Comparison of ENCODE assay signal across 14 cellular contexts in genomic region chr3:45166283-45166879, GRCh38. TPM values are rescaled to one million over a fixed set of nuclear protein-coding genes. Genes with fewer than 3 reads are reported as not detected.
DNase-seq lines count a peak whose midpoint lies in the region; ATAC-seq and TF ChIP-seq lines count a peak whose summit lies in the region.
"Had no signal": no experiment of that assay in that cellular context is flagged by ENCODE, and none has a peak within 500 bp of the region (broad histone marks: within the 10 kb centered on the region; RNA-seq: fewer than 3 reads in every experiment).

No MANE protein-coding gene starts in this region.

- H3K9me3 ChIP-seq in BLaER1 treated with 17β-estradiol and CSF1 and Interleukin-3, amounts not matched to agents 10 nM and 100 nM (replicated peaks in 1 of 11), result peaks cover 0 to 15% (median 10%) of the 10 kb centered on the region in 11 experiments; a peak in 18 of 22 replicates
- H3K9me3 ChIP-seq in mammary epithelial cell (replicated peaks; ENCODE audit: insufficient read depth, low read length), result no peaks in the 10 kb centered on the region

- peak overlapping the region in 1 of 11 experiments; percentile 69; a peak in 2 of 22 replicates for H3K9ac ChIP-seq in BLaER1 treated with 17β-estradiol and CSF1 and Interleukin-3, amounts not matched to agents 10 nM and 100 nM
- peak overlapping the region; percentile 5 for H3K9ac ChIP-seq in mammary epithelial cell (ENCODE audit: insufficient read depth, low read length)

- intact Hi-C loops in mammary epithelial cell (cut with micrococcal nuclease), result loop anchor here (2.0 kb wide), 2 partner anchors 16 to 22 kb away; no protein-coding TSS in a partner anchor

- H3K4me1 ChIP-seq in BLaER1 treated with 17β-estradiol and CSF1 and Interleukin-3, amounts not matched to agents 10 nM and 100 nM, result peaks cover 12 to 86% (median 45%) of the 10 kb centered on the region in 10 experiments; a peak in 19 of 20 replicates
- peaks cover 25% of the 10 kb centered on the region for H3K4me1 ChIP-seq in mammary epithelial cell (ENCODE audit: insufficient read depth, low read length)

- no TSS peak for BruUV-seq in mammary epithelial cell (replicated peaks; lab: Mats Ljungman, UMichigan)

- CTCF ChIA-PET in mammary epithelial cell (lab: Charles Lee; ENCODE audit: low non-redundant PET) (no interaction called here), WTC11 (lab: Charles Lee) (no interaction called here)

- peak overlapping the region in 10 of 11 experiments; percentile 39 to 91 (median 68); a peak in 18 of 22 replicates for H3K4me2 ChIP-seq in BLaER1 treated with 17β-estradiol and CSF1 and Interleukin-3, amounts not matched to agents 10 nM and 100 nM
- H3K4me2 ChIP-seq in mammary epithelial cell (ENCODE audit: insufficient read depth, low read depth, low read length), result peak overlapping the region; percentile 59

- H3K4me3 Mint-ChIP-seq in HFFc6 (no peak overlapping the region), WTC11 (no peak overlapping the region)
- no peak overlapping the region for H3K4me3 Mint-ChIP-seq in natural killer cell treated with Interleukin-12 subunit alpha and Interleukin-12 subunit beta and Interleukin-15 and Interleukin-18, amount 100 ng/mL, for 72 hours

- H3K27ac ChIP-seq in BLaER1 treated with 17β-estradiol and CSF1 and Interleukin-3, amounts not matched to agents 10 nM and 100 nM, result peak overlapping the region in 9 of 11 experiments; percentile 51 to 87 (median 69); a peak in 14 of 22 replicates
- peak overlapping the region; percentile 96 for H3K27ac ChIP-seq in mammary epithelial cell (ENCODE audit: insufficient read depth, low read depth, low read length)

- ATAC-seq in natural killer cell treated with Interleukin-12 subunit alpha and Interleukin-12 subunit beta and Interleukin-15 and Interleukin-18, amount 100 ng/mL, for 72 hours, result no peak
- ATAC-seq in WTC11, result no peak

- H3K27me3 Mint-ChIP-seq in HFFc6 (ENCODE audit: insufficient read depth) (peaks cover 4% of the 10 kb centered on the region), WTC11 (ENCODE audit: low read depth) (no peaks in the 10 kb centered on the region; the same call in 1 of the 2 replicates)
- peaks cover under 1 to 5% of the 10 kb centered on the region in 2 donors for H3K27me3 Mint-ChIP-seq in natural killer cell treated with Interleukin-12 subunit alpha and Interleukin-12 subunit beta and Interleukin-15 and Interleukin-18, amount 100 ng/mL, for 72 hours

- POLR2A ChIA-PET in WTC11 (lab: Charles Lee), result no interaction called here

- DNase-seq in HFFc6 (no peak), mammary epithelial cell (no peak), NCI-H526 (lab: John Stamatoyannopoulos, UW) (no peak), MV-4-11 (lab: John Stamatoyannopoulos, UW) (no peak), WTC11 (ENCODE audit: low spot score) (no peak)
- DNase-seq in natural killer cell treated with Interleukin-12 subunit alpha and Interleukin-12 subunit beta and Interleukin-15 and Interleukin-18, amount 100 ng/mL, for 72 hours (ENCODE audit: low spot score), result no peak
- DNase-seq in stimulated activated naive CD4-positive, alpha-beta T cell treated with Interleukin-2 at 50 U/mL for 16 hours (lab: John Stamatoyannopoulos, UW), result no peak
- DNase-seq: activated CD4-positive, CD25-positive, alpha-beta regulatory T cell; midbrain; NCI-H146; stimulated activated CD4-positive, alpha-beta T cell treated with anti-CD3 and anti-CD28 coated beads, Interleukin-2, amount 100 ng/mL, for 48 hours; stimulated activated naive CD4-positive, alpha-beta T cell had no signal

- TF ChIP-seq CTCF in HFFc6 (IDR thresholded peaks at IDR 0.05) (no peak), mammary epithelial cell (conservative IDR thresholded peaks at IDR 0.05 in 1 of 2, IDR thresholded peaks at IDR 0.05 in 1 of 2; ENCODE audit: extremely low read depth in 1 of 2, insufficient read depth in 1 of 2, low read depth in 1 of 2, low read length in 2 of 2) (no peak), WTC11 (IDR thresholded peaks at IDR 0.05) (no peak)

- H3K36me3 Mint-ChIP-seq in HFFc6 (ENCODE audit: low read depth), result peaks cover 5% of the 10 kb centered on the region; the same call in 1 of the 2 replicates
- no peaks in the 10 kb centered on the region for H3K36me3 Mint-ChIP-seq in natural killer cell treated with Interleukin-12 subunit alpha and Interleukin-12 subunit beta and Interleukin-15 and Interleukin-18, amount 100 ng/mL, for 72 hours
- H3K36me3 Mint-ChIP-seq in WTC11, result no peaks in the 10 kb centered on the region

- no peaks in the 10 kb centered on the region for H3K9me3 Mint-ChIP-seq in HFFc6
- no peaks in the 10 kb centered on the region for H3K9me3 Mint-ChIP-seq in natural killer cell treated with Interleukin-12 subunit alpha and Interleukin-12 subunit beta and Interleukin-15 and Interleukin-18, amount 100 ng/mL, for 72 hours
- H3K9me3 Mint-ChIP-seq in WTC11, result no peaks in the 10 kb centered on the region

- 94% methylated on average over 4 of the region's 4 CpGs for WGBS in mammary epithelial cell (ENCODE audit: low coverage, missing lambda C conversion rate)

- no peaks in the 10 kb centered on the region for H3K36me3 ChIP-seq in BLaER1 treated with 17β-estradiol and CSF1 and Interleukin-3, amounts not matched to agents 10 nM and 100 nM
- H3K36me3 ChIP-seq in mammary epithelial cell (ENCODE audit: insufficient read depth, low read length), result no peaks in the 10 kb centered on the region

- no peaks in the 10 kb centered on the region for H3K79me2 ChIP-seq in mammary epithelial cell (ENCODE audit: insufficient read depth, low read length)

- peak overlapping the region; percentile 99 for H3K27ac Mint-ChIP-seq in HFFc6
- peak overlapping the region; percentile 44 to 83 for H3K27ac Mint-ChIP-seq in natural killer cell treated with Interleukin-12 subunit alpha and Interleukin-12 subunit beta and Interleukin-15 and Interleukin-18, amount 100 ng/mL, for 72 hours
- H3K27ac Mint-ChIP-seq in WTC11, result no peak overlapping the region
- H3K27ac Mint-ChIP-seq: IgD-negative memory B cell had no signal

- dilution Hi-C loops in mammary epithelial cell (cut with HindIII; ENCODE audit: low sequenced_read_pairs), result no loop called here

- H3K27me3 ChIP-seq in BLaER1 treated with 17β-estradiol and CSF1 and Interleukin-3, amounts not matched to agents 10 nM and 100 nM, result no peaks in the 10 kb centered on the region
- H3K27me3 ChIP-seq in mammary epithelial cell (ENCODE audit: insufficient read depth, low read length), result no peaks in the 10 kb centered on the region

- no peak overlapping the region for H3K4me3 ChIP-seq in BLaER1 treated with 17β-estradiol and CSF1 and Interleukin-3, amounts not matched to agents 10 nM and 100 nM
- no peak overlapping the region for H3K4me3 ChIP-seq in mammary epithelial cell (replicated peaks in 1 of 3; ENCODE audit: insufficient read depth in 1 of 3, low read depth in 2 of 3, low read length in 3 of 3)

- no peaks in the 10 kb centered on the region for H4K20me1 ChIP-seq in BLaER1 treated with 17β-estradiol and CSF1 and Interleukin-3, amounts not matched to agents 10 nM and 100 nM
- H4K20me1 ChIP-seq in mammary epithelial cell (ENCODE audit: insufficient read depth, low read length), result no peaks in the 10 kb centered on the region

- peaks cover 61% of the 10 kb centered on the region for H3K4me1 Mint-ChIP-seq in HFFc6 (ENCODE audit: low read depth)
- H3K4me1 Mint-ChIP-seq in natural killer cell treated with Interleukin-12 subunit alpha and Interleukin-12 subunit beta and Interleukin-15 and Interleukin-18, amount 100 ng/mL, for 72 hours (ENCODE audit: low read depth in 2 of 2), result peaks cover 13 to 19% of the 10 kb centered on the region in 2 donors
- peaks cover 21% of the 10 kb centered on the region for H3K4me1 Mint-ChIP-seq in WTC11

- in situ Hi-C loops in mammary epithelial cell (cut with MboI; ENCODE audit: low sequenced_read_pairs in 2 of 2), result no loop called here

- H2AFZ ChIP-seq in mammary epithelial cell (ENCODE audit: low read depth, low read length), result peak overlapping the region; percentile 35

TF ChIP-seq in WTC11, 78 proteins besides CTCF, POLR2A, EP300 and RAD21:
- TF ChIP-seq, protein P1, sequence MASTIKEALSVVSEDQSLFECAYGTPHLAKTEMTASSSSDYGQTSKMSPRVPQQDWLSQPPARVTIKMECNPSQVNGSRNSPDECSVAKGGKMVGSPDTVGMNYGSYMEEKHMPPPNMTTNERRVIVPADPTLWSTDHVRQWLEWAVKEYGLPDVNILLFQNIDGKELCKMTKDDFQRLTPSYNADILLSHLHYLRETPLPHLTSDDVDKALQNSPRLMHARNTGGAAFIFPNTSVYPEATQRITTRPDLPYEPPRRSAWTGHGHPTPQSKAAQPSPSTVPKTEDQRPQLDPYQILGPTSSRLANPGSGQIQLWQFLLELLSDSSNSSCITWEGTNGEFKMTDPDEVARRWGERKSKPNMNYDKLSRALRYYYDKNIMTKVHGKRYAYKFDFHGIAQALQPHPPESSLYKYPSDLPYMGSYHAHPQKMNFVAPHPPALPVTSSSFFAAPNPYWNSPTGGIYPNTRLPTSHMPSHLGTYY (CRISPR knock-in tag; IDR thresholded peaks at IDR 0.05), result no peak
- TF ChIP-seq JUN (CRISPR knock-in tag; IDR thresholded peaks at IDR 0.05), result no peak

RNA-seq across cellular contexts. Expression of gene CDCP1, which starts 20.2 kb away (rescaled TPM):
- 1 to 10 TPM in 4 of 6 experiments, under 1 TPM in 2; 0.78 to 2.1 (median 1.7) TPM for total RNA-seq in HFFc6 (2021; fragmentation: NEBNext Ultra II Directional; extraction: Animal tissue kit (Norgen Biotek cat#: 25700))
- total RNA-seq in mammary epithelial cell (100 to 1,000 TPM; 126 to 271 TPM), WTC11 (2021) (13.4 to 14.6 TPM (median 13.5 TPM) in 3 replicates)
- 138 TPM for polyA plus RNA-seq in mammary epithelial cell
- polyA minus RNA-seq in mammary epithelial cell, result 432 TPM
- total RNA-seq in natural killer cell treated with Interleukin-12 subunit alpha and Interleukin-12 subunit beta and Interleukin-15 and Interleukin-18, amount 100 ng/mL, for 72 hours, result under 1 TPM; 0.29 to 0.36 TPM
- polyA plus RNA-seq: IgD-negative memory B cell had no signal

RNA-seq across cellular contexts. Expression of gene TMEM158, which starts 59.7 kb away (rescaled TPM):
- total RNA-seq in HFFc6 (2021; fragmentation: NEBNext Ultra II Directional; extraction: Animal tissue kit (Norgen Biotek cat#: 25700)), result 10 to 100 TPM; 26.1 to 82.2 (median 29.4) TPM
- total RNA-seq in mammary epithelial cell (1 to 10 TPM; 5.0 to 9.3 TPM), WTC11 (2021) (17.9 to 19.0 TPM (median 18.5 TPM) in 3 replicates)
- polyA plus RNA-seq in mammary epithelial cell, result 2.4 TPM
- not detected for polyA minus RNA-seq in mammary epithelial cell
- 1 to 10 TPM in 1 of 2 donors, under 1 TPM in 1; 0.56 to 2.5 TPM for total RNA-seq in natural killer cell treated with Interleukin-12 subunit alpha and Interleukin-12 subunit beta and Interleukin-15 and Interleukin-18, amount 100 ng/mL, for 72 hours
- polyA plus RNA-seq: IgD-negative memory B cell had no signal
